Comparison of ENCODE assay signal across 8 cellular contexts in genomic region chr9:107489687-107490605, GRCh38.
A peak's percentile ranks its signal among the peaks of the same experiment; 100 is the strongest.
DNase-seq lines count a peak whose midpoint lies in the region; ATAC-seq and TF ChIP-seq lines count a peak whose summit lies in the region.

KLF4 (minus strand) TSS chr9:107489769; CDS start chr9:107489172, 597 bp downstream.

- CTCF ChIA-PET in GM10248 (lab: Yijun Ruan, JAX), result interaction anchor here (0.8 kb wide), 1 partner anchor 62 kb away, joined by 3 read pairs; no protein-coding TSS in a partner anchor

- H3K27me3 Mint-ChIP-seq in T-helper 2 cell treated with Interferon-gamma antibody and Interleukin-4, amounts not matched to agents 5 μg/mL and 100 μg/mL, for 36 hours (ENCODE audit: low read depth), result peaks cover 74% of the 10 kb centered on the region

- POLR2A ChIA-PET in GM10248 (lab: Yijun Ruan, JAX), result interaction anchor here (0.6 to 0.7 kb wide), 2 partner anchors 519 to 1047 kb away, joined by 5 to 7 read pairs; no protein-coding TSS in a partner anchor

- no peaks in the 10 kb centered on the region for H3K9me3 ChIP-seq in iPS DF 6.9 (ENCODE audit: control insufficient read depth, insufficient read depth, low read length)

- no peaks in the 10 kb centered on the region for H3K36me3 ChIP-seq in brain microvascular endothelial cell (replicated peaks)
- H3K36me3 ChIP-seq in iPS DF 6.9 (ENCODE audit: control insufficient read depth, insufficient read depth, low read length), result no peaks in the 10 kb centered on the region

- TF ChIP-seq CTCF in GM10248 (IDR thresholded peaks at IDR 0.05; ENCODE audit: control extremely low read depth, extremely low read depth, low read depth, missing control alignments) (no peak), brain microvascular endothelial cell (IDR thresholded peaks at IDR 0.05; ENCODE audit: low read depth, low read length, missing control alignments) (no peak)

- H3K4me3 ChIP-seq in brain microvascular endothelial cell (ENCODE audit: low read depth, low read length) (peak within 1 kb of the TSS; percentile 74), iPS DF 6.9 (ENCODE audit: low read length) (peak within 1 kb of the TSS; percentile 60; the same call in 1 of the 2 replicates)

- H3K4me1 Mint-ChIP-seq in T-helper 2 cell treated with Interferon-gamma antibody and Interleukin-4, amounts not matched to agents 5 μg/mL and 100 μg/mL, for 36 hours (ENCODE audit: low read depth), result peaks cover 12% of the 10 kb centered on the region

- H3K27ac ChIP-seq in brain microvascular endothelial cell, result peak within 1 kb of the TSS; percentile 99
- no peak within 1 kb of the TSS for H3K27ac ChIP-seq in iPS DF 6.9 (ENCODE audit: low read length)

- peak; percentile 91 for DNase-seq in GM10248 (ENCODE audit: extremely low spot score)
- peak; percentile 58 for DNase-seq in NCI-H1694 (lab: John Stamatoyannopoulos, UW)
- peak; percentile 73 for DNase-seq in T-helper 2 cell treated with Interferon-gamma antibody and Interleukin-4, amounts not matched to agents 5 μg/mL and 100 μg/mL, for 36 hours (ENCODE audit: low spot score)
- DNase-seq in brain microvascular endothelial cell, result peak; percentile 88
- no peak for DNase-seq in iPS DF 6.9 (ENCODE audit: low read depth, low spot score)
- DNase-seq in retina, result peak; percentile 92
- no peak for DNase-seq in NAMALWA (ENCODE audit: low spot score)

- H3K27me3 ChIP-seq in brain microvascular endothelial cell (replicated peaks) (peaks cover 1% of the 10 kb centered on the region), iPS DF 6.9 (ENCODE audit: control insufficient read depth, insufficient read depth, low read length) (peaks cover 30% of the 10 kb centered on the region)

- peak within 1 kb of the TSS; percentile 80 for H3K4me3 Mint-ChIP-seq in T-helper 2 cell treated with Interferon-gamma antibody and Interleukin-4, amounts not matched to agents 5 μg/mL and 100 μg/mL, for 36 hours

- no CpG with 5 or more reads among the region's 101 CpGs for WGBS in iPS DF 6.9 (ENCODE audit: insufficient coverage, insufficient read length)

- ATAC-seq in HG02678 (IDR thresholded peaks at IDR 0.05; ENCODE audit: unreplicated experiment), result peak; percentile 76

- H3K27ac Mint-ChIP-seq in T-helper 2 cell treated with Interferon-gamma antibody and Interleukin-4, amounts not matched to agents 5 μg/mL and 100 μg/mL, for 36 hours, result no peak within 1 kb of the TSS

- no peaks in the 10 kb centered on the region for H3K36me3 Mint-ChIP-seq in T-helper 2 cell treated with Interferon-gamma antibody and Interleukin-4, amounts not matched to agents 5 μg/mL and 100 μg/mL, for 36 hours (ENCODE audit: low read depth)

- in situ Hi-C loops in brain microvascular endothelial cell (cut with HindIII; ENCODE audit: low pct_ligation_motif_present, low sequenced_read_pairs), result no loop called here

- H3K9me3 Mint-ChIP-seq in T-helper 2 cell treated with Interferon-gamma antibody and Interleukin-4, amounts not matched to agents 5 μg/mL and 100 μg/mL, for 36 hours, result no peaks in the 10 kb centered on the region

- peaks cover 3% of the 10 kb centered on the region for H3K4me1 ChIP-seq in iPS DF 6.9 (ENCODE audit: control insufficient read depth, insufficient read depth, low read length)

Comparison
In these comparisons a context has a peak if more than half of its experiments do, and no peak if none do; other contexts are left out.
1. DNase-seq: peak in GM10248 (single experiment), NCI-H1694 (single experiment), T-helper 2 cell treated with Interferon-gamma antibody and Interleukin-4, amounts not matched to agents 5 μg/mL and 100 μg/mL, for 36 hours (single experiment), brain microvascular endothelial cell (single experiment) and retina (single experiment); none in iPS DF 6.9 (single experiment) and NAMALWA (single experiment).